35 cellular contexts compared by ENCODE assay signal in the genomic region with DNA sequence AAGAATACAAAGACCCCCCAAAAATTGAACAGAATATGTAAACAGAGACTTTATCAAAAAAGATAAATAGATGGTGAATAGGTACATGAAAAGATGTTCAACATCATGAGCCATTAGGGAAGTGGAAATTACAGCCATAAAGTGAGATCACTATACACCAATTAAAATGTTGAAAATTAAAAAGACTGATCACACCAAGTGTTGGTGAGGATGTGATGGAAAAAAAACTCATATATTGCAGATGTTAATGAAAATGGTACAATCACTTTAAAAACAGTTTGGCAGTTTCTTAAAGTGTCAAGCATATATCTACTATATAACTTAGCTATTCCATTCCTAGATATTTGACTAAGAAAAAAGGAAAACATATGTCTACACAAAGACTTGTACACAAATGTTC.
"Had no signal": no experiment of that assay in that cellular context is flagged by ENCODE, and none has a peak within 500 bp of the region (broad histone marks: within the 10 kb centered on the region; RNA-seq: fewer than 3 reads in every experiment).

No MANE protein-coding gene starts in this region.

- H3K36me3 ChIP-seq: MG63 had no signal

- H3K4me3 ChIP-seq: MG63 had no signal

- DNase-seq: Karpas-422, Kasumi-1, MG63, MM.1S, MV-4-11, NCI-H1048, NCI-H1092, NCI-H1092 treated with DMSO at 0.1 percent for 48 hours, NCI-H1105, NCI-H1105 treated with DMSO at 0.1 percent for 48 hours, NCI-H1417, NCI-H1417 treated with DMSO at 0.1 percent for 48 hours, NCI-H1436, NCI-H1436 treated with DMSO at 0.1 percent for 48 hours, NCI-H146, NCI-H1694, NCI-H1694 treated with DMSO at 0.1 percent for 48 hours, NCI-H187, NCI-H187 treated with DMSO at 0.1 percent for 48 hours, NCI-H1930, NCI-H2029, NCI-H2029 treated with DMSO at 0.1 percent for 48 hours, NCI-H2081, NCI-H2081 treated with DMSO at 0.1 percent for 48 hours, NCI-H2107, NCI-H2171, NCI-H2171 treated with DMSO at 0.1 percent for 48 hours, NCI-H2227 treated with DMSO at 0.1 percent for 48 hours, NCI-H226, NCI-H345, NCI-H446, NCI-H446 treated with DMSO at 0.1 percent for 48 hours, NCI-H510A, NCI-H510A treated with DMSO at 0.1 percent for 48 hours, NCI-H524 had no signal

- H3K9me3 ChIP-seq: MG63 had no signal

- H3K27me3 ChIP-seq: MG63 had no signal
